In genomic region chr12:45214071-45214470, GRCh38 we compare ENCODE assay signal across 15 cellular contexts. TPM values are rescaled to one million over a fixed set of nuclear protein-coding genes. Genes with fewer than 3 reads are reported as not detected.
DNase-seq lines count a peak whose midpoint lies in the region; ATAC-seq, FAIRE-seq and TF ChIP-seq lines count a peak whose summit lies in the region.
"Had no signal": no experiment of that assay in that cellular context is flagged by ENCODE, and none has a peak within 500 bp of the region (broad histone marks: within the 10 kb centered on the region; RNA-seq: fewer than 3 reads in every experiment).

No MANE protein-coding gene starts in this region.

- no peaks in the 10 kb centered on the region; the same call in 1 of the 2 replicates for H3K9me2 ChIP-seq in PC-9 (ENCODE audit: insufficient read depth)

- H4K20me1 ChIP-seq in PC-9 (ENCODE audit: insufficient read depth) (no peaks in the 10 kb centered on the region), endothelial cell of umbilical vein (replicated peaks; ENCODE audit: control insufficient read depth, extremely low read depth, insufficient read depth, low read length) (peaks cover 3% of the 10 kb centered on the region)

- dilution Hi-C loops in endothelial cell of umbilical vein (cut with MboI; ENCODE audit: extremely low pct_ligation_motif_present, low sequenced_read_pairs), result no loop called here

- H3K27me3 Mint-ChIP-seq in activated CD8-positive, alpha-beta T cell treated with anti-CD3 and anti-CD28 coated beads, Interleukin-2, amount 10 ng/mL, durations not matched to agents 7 days and 5 days (ENCODE audit: low read depth), result no peaks in the 10 kb centered on the region
- no peaks in the 10 kb centered on the region for H3K27me3 Mint-ChIP-seq in activated CD8-positive, alpha-beta T cell treated with anti-CD3 and anti-CD28 coated beads for 36 hours
- no peaks in the 10 kb centered on the region for H3K27me3 Mint-ChIP-seq in type B pancreatic cell

- BruUV-seq in PC-9 (replicated peaks; lab: Mats Ljungman, UMichigan), result no TSS peak
- BruUV-seq in endothelial cell of umbilical vein (replicated peaks; lab: Mats Ljungman, UMichigan), result no TSS peak

- H3K9me3 ChIP-seq in PC-9 (ENCODE audit: insufficient read depth, low read depth), result no peaks in the 10 kb centered on the region
- no peaks in the 10 kb centered on the region for H3K9me3 ChIP-seq in endothelial cell of umbilical vein (replicated peaks; ENCODE audit: control insufficient read depth, insufficient read depth, low read length)
- H3K9me3 ChIP-seq: heart left ventricle, mucosa of descending colon, psoas muscle had no signal

- no peak for DNase-seq in activated CD8-positive, alpha-beta T cell treated with anti-CD3 and anti-CD28 coated beads, Interleukin-2, amount 10 ng/mL, durations not matched to agents 7 days and 5 days
- no peak for DNase-seq in activated CD8-positive, alpha-beta T cell treated with anti-CD3 and anti-CD28 coated beads for 36 hours
- no peak for DNase-seq in PC-9
- no peak for DNase-seq in endothelial cell of umbilical vein (ENCODE audit: low read depth, low spot score)
- DNase-seq in type B pancreatic cell (ENCODE audit: extremely low spot score, unreplicated experiment), result no peak
- DNase-seq in RKO (ENCODE audit: low spot score), result no peak
- DNase-seq: heart left ventricle, kidney, mucosa of descending colon, NCI-H2081 treated with DMSO at 0.1 percent for 48 hours, NCI-H748 treated with DMSO at 0.1 percent for 48 hours, psoas muscle, Right ventricle myocardium superior had no signal

- H3K27ac ChIP-seq in PC-9, result peak overlapping the region; percentile 93
- H3K27ac ChIP-seq in endothelial cell of umbilical vein (ENCODE audit: insufficient read depth, low read depth, low read length), result no peak overlapping the region

- no peaks in the 10 kb centered on the region for H3K36me3 Mint-ChIP-seq in activated CD8-positive, alpha-beta T cell treated with anti-CD3 and anti-CD28 coated beads, Interleukin-2, amount 10 ng/mL, durations not matched to agents 7 days and 5 days (ENCODE audit: low read depth)
- peaks cover 2% of the 10 kb centered on the region for H3K36me3 Mint-ChIP-seq in activated CD8-positive, alpha-beta T cell treated with anti-CD3 and anti-CD28 coated beads for 36 hours (ENCODE audit: low read depth)
- peaks cover 5% of the 10 kb centered on the region for H3K36me3 Mint-ChIP-seq in type B pancreatic cell

- TF ChIP-seq POLR2A in endothelial cell of umbilical vein (IDR thresholded peaks at IDR 0.05; ENCODE audit: low read depth, low read length), result no peak

- H3K9ac ChIP-seq in endothelial cell of umbilical vein (replicated peaks; ENCODE audit: extremely low read depth, insufficient read depth, low read length), result no peak overlapping the region

- FAIRE-seq in endothelial cell of umbilical vein (lab: Jason Lieb, UNC), result no peak
- FAIRE-seq: kidney had no signal

- POLR2A ChIA-PET in activated CD8-positive, alpha-beta T cell treated with anti-CD3 and anti-CD28 coated beads, Interleukin-2, amount 10 ng/mL, durations not matched to agents 7 days and 5 days (lab: Charles Lee), result interaction anchor here (0.7 to 1.9 kb wide), 2 partner anchors 8 to 20 kb away, joined by 3 to 7 read pairs; no protein-coding TSS in a partner anchor
- POLR2A ChIA-PET in activated CD8-positive, alpha-beta T cell treated with anti-CD3 and anti-CD28 coated beads for 36 hours (lab: Charles Lee), result interaction anchor here (0.7 to 1.8 kb wide), 2 partner anchors 15 to 19 kb away, joined by 3 to 6 read pairs; no protein-coding TSS in a partner anchor
- POLR2A ChIA-PET in PC-9 (lab: Charles Lee; ENCODE audit: unreplicated experiment), result no interaction called here
- POLR2A ChIA-PET in endothelial cell of umbilical vein (lab: Charles Lee), result no interaction called here

- H2AFZ ChIP-seq in PC-9 (no peak overlapping the region), endothelial cell of umbilical vein (ENCODE audit: low read depth, low read length) (no peak overlapping the region)

- peak overlapping the region; percentile 83 for H3K4me2 ChIP-seq in PC-9
- H3K4me2 ChIP-seq in endothelial cell of umbilical vein (ENCODE audit: insufficient read depth, low read length), result peak overlapping the region; percentile 78

- H3K27me3 ChIP-seq in PC-9 (ENCODE audit: insufficient read depth, low read depth), result no peaks in the 10 kb centered on the region
- no peaks in the 10 kb centered on the region for H3K27me3 ChIP-seq in endothelial cell of umbilical vein (ENCODE audit: control insufficient read depth in 2 of 2, insufficient read depth in 2 of 2, low read length in 2 of 2)
- H3K27me3 ChIP-seq: heart left ventricle had no signal

- TF ChIP-seq CTCF in activated CD8-positive, alpha-beta T cell treated with anti-CD3 and anti-CD28 coated beads for 36 hours (IDR thresholded peaks at IDR 0.05), result no peak
- TF ChIP-seq CTCF in PC-9 (conservative IDR thresholded peaks at IDR 0.05), result no peak
- TF ChIP-seq CTCF in endothelial cell of umbilical vein (IDR thresholded peaks at IDR 0.05; ENCODE audit: extremely low read depth in 1 of 2, insufficient read depth in 1 of 2, low read depth in 1 of 2, low read length in 2 of 2), result no peak
- TF ChIP-seq CTCF in type B pancreatic cell (conservative IDR thresholded peaks at IDR 0.05), result no peak

- H3K79me2 ChIP-seq in PC-9 (ENCODE audit: low read depth) (peaks cover 62% of the 10 kb centered on the region), endothelial cell of umbilical vein (ENCODE audit: control insufficient read depth, insufficient read depth, low read length) (peaks cover 30% of the 10 kb centered on the region)

- peaks cover 31% of the 10 kb centered on the region for H3K4me1 Mint-ChIP-seq in activated CD8-positive, alpha-beta T cell treated with anti-CD3 and anti-CD28 coated beads, Interleukin-2, amount 10 ng/mL, durations not matched to agents 7 days and 5 days (ENCODE audit: low read depth)
- H3K4me1 Mint-ChIP-seq in activated CD8-positive, alpha-beta T cell treated with anti-CD3 and anti-CD28 coated beads for 36 hours (ENCODE audit: low read depth), result peaks cover 22% of the 10 kb centered on the region
- peaks cover 20% of the 10 kb centered on the region for H3K4me1 Mint-ChIP-seq in type B pancreatic cell (ENCODE audit: unreplicated experiment)

- no peaks in the 10 kb centered on the region for H3K9me1 ChIP-seq in endothelial cell of umbilical vein (replicated peaks; ENCODE audit: control insufficient read depth, extremely low read depth, insufficient read depth, low read length)

- H3K9me3 Mint-ChIP-seq in activated CD8-positive, alpha-beta T cell treated with anti-CD3 and anti-CD28 coated beads, Interleukin-2, amount 10 ng/mL, durations not matched to agents 7 days and 5 days (ENCODE audit: insufficient read depth), result no peaks in the 10 kb centered on the region
- H3K9me3 Mint-ChIP-seq in activated CD8-positive, alpha-beta T cell treated with anti-CD3 and anti-CD28 coated beads for 36 hours, result no peaks in the 10 kb centered on the region
- peaks cover 4% of the 10 kb centered on the region for H3K9me3 Mint-ChIP-seq in type B pancreatic cell

- CTCF ChIA-PET in activated CD8-positive, alpha-beta T cell treated with anti-CD3 and anti-CD28 coated beads, Interleukin-2, amount 10 ng/mL, durations not matched to agents 7 days and 5 days (lab: Charles Lee), result interaction anchor here (0.7 to 2.1 kb wide), 5 partner anchors 10 to 549 kb away, joined by 3 to 14 read pairs (median 9); no protein-coding TSS in a partner anchor
- CTCF ChIA-PET in activated CD8-positive, alpha-beta T cell treated with anti-CD3 and anti-CD28 coated beads for 36 hours (lab: Charles Lee), result interaction anchor here (1.6 to 1.8 kb wide), 2 partner anchors 8 to 44 kb away, joined by 4 read pairs; no protein-coding TSS in a partner anchor
- CTCF ChIA-PET in PC-9 (lab: Charles Lee), result interaction anchor here (0.7 kb wide), 1 partner anchor 28 kb away, joined by 7 read pairs; no protein-coding TSS in a partner anchor
- CTCF ChIA-PET in endothelial cell of umbilical vein (lab: Charles Lee), result interaction anchor here (0.7 to 4.2 kb wide), 6 partner anchors 14 to 175 kb away, joined by 3 to 36 read pairs (median 6); no protein-coding TSS in a partner anchor

- H3K4me1 ChIP-seq in PC-9 (replicated peaks; ENCODE audit: insufficient read depth), result peaks cover 22% of the 10 kb centered on the region
- peaks cover 14% of the 10 kb centered on the region for H3K4me1 ChIP-seq in endothelial cell of umbilical vein (ENCODE audit: control insufficient read depth, extremely low read depth, insufficient read depth, low read length)

- no peaks in the 10 kb centered on the region for H3K36me3 ChIP-seq in PC-9 (ENCODE audit: low read depth)
- no peaks in the 10 kb centered on the region for H3K36me3 ChIP-seq in endothelial cell of umbilical vein (ENCODE audit: control insufficient read depth in 2 of 2, extremely low read depth in 1 of 2, insufficient read depth in 2 of 2, low read length in 2 of 2)
- H3K36me3 ChIP-seq: heart left ventricle had no signal

- intact Hi-C loops in activated CD8-positive, alpha-beta T cell treated with anti-CD3 and anti-CD28 coated beads for 36 hours (cut with micrococcal nuclease), result no loop called here
- intact Hi-C loops in PC-9 (cut with micrococcal nuclease; ENCODE audit: unreplicated experiment) (loop anchor here (2.0 kb wide), 1 partner anchor 43 kb away; no protein-coding TSS in a partner anchor), endothelial cell of umbilical vein (cut with micrococcal nuclease) (loop anchor here (2.0 kb wide), 2 partner anchors 43 to 165 kb away; no protein-coding TSS in a partner anchor)

- no peak overlapping the region for H3K27ac Mint-ChIP-seq in activated CD8-positive, alpha-beta T cell treated with anti-CD3 and anti-CD28 coated beads, Interleukin-2, amount 10 ng/mL, durations not matched to agents 7 days and 5 days
- H3K27ac Mint-ChIP-seq in activated CD8-positive, alpha-beta T cell treated with anti-CD3 and anti-CD28 coated beads for 36 hours, result no peak overlapping the region
- H3K27ac Mint-ChIP-seq in type B pancreatic cell, result no peak overlapping the region

- no peak for ATAC-seq in activated CD8-positive, alpha-beta T cell treated with anti-CD3 and anti-CD28 coated beads, Interleukin-2, amount 10 ng/mL, durations not matched to agents 7 days and 5 days
- no peak for ATAC-seq in activated CD8-positive, alpha-beta T cell treated with anti-CD3 and anti-CD28 coated beads for 36 hours
- ATAC-seq in HG03432 (IDR thresholded peaks at IDR 0.05; ENCODE audit: unreplicated experiment) (no peak), HG03108 (IDR thresholded peaks at IDR 0.05; ENCODE audit: unreplicated experiment) (no peak)
- ATAC-seq: heart left ventricle, mucosa of descending colon, psoas muscle had no signal

- H3K4me3 Mint-ChIP-seq in activated CD8-positive, alpha-beta T cell treated with anti-CD3 and anti-CD28 coated beads, Interleukin-2, amount 10 ng/mL, durations not matched to agents 7 days and 5 days, result peak overlapping the region; percentile 82
- H3K4me3 Mint-ChIP-seq in activated CD8-positive, alpha-beta T cell treated with anti-CD3 and anti-CD28 coated beads for 36 hours, result no peak overlapping the region
- peak overlapping the region; percentile 8 for H3K4me3 Mint-ChIP-seq in type B pancreatic cell

- H3K4me3 ChIP-seq in PC-9 (peak overlapping the region; percentile 86; the same call in 1 of the 2 replicates), endothelial cell of umbilical vein (replicated peaks in 1 of 3; ENCODE audit: insufficient read depth in 1 of 3, low read depth in 1 of 3, low read length in 3 of 3) (no peak overlapping the region)
- H3K4me3 ChIP-seq: mucosa of descending colon had no signal

- H3F3A ChIP-seq in PC-9 (ENCODE audit: insufficient read depth, low read depth), result peaks cover 30% of the 10 kb centered on the region

RNA-seq across cellular contexts. Expression of gene ANO6, which starts 1.8 kb away (rescaled TPM):
- 10 to 100 TPM; 23.3 to 24.5 TPM for total RNA-seq in activated CD8-positive, alpha-beta T cell treated with anti-CD3 and anti-CD28 coated beads, Interleukin-2, amount 10 ng/mL, durations not matched to agents 7 days and 5 days
- 10 to 100 TPM; 13.1 to 13.6 TPM for total RNA-seq in activated CD8-positive, alpha-beta T cell treated with anti-CD3 and anti-CD28 coated beads for 36 hours
- total RNA-seq in PC-9 (2021), result 46.1 and 51.4 TPM in 2 replicates
- 67.6 and 70.1 TPM in 2 replicates for total RNA-seq in endothelial cell of umbilical vein
- polyA plus RNA-seq in endothelial cell of umbilical vein, result 18.7 and 21.3 TPM in 2 replicates
- 22.5 and 24.0 TPM in 2 replicates for polyA plus RNA-seq in endothelial cell of umbilical vein (2011; cell fraction: cytosol; rRNA removed)
- 27.7 and 28.1 TPM in 2 replicates for polyA plus RNA-seq in endothelial cell of umbilical vein (2011; cell fraction: nucleus; rRNA removed)
- polyA plus RNA-seq in endothelial cell of umbilical vein (2012), result 53.7 and 65.5 TPM in 2 replicates
- 60.4 and 63.6 TPM in 2 replicates for polyA minus RNA-seq in endothelial cell of umbilical vein
- polyA minus RNA-seq in endothelial cell of umbilical vein (2011; cell fraction: cytosol; rRNA and poly(A)+ RNA removed), result 16.9 TPM
- polyA minus RNA-seq in endothelial cell of umbilical vein (2011; cell fraction: nucleus; rRNA and poly(A)+ RNA removed), result 60.5 and 81.8 TPM in 2 replicates
- total RNA-seq in type B pancreatic cell (ENCODE audit: low replicate concordance), result 35.0 and 38.1 TPM in 2 replicates

Comparison
In these comparisons a context has a peak if more than half of its experiments do, and no peak if none do; other contexts are left out.
1. POLR2A ChIA-PET loops: an anchor here in activated CD8-positive, alpha-beta T cell treated with anti-CD3 and anti-CD28 coated beads, Interleukin-2, amount 10 ng/mL, durations not matched to agents 7 days and 5 days (0.7 to 1.9 kb wide) and activated CD8-positive, alpha-beta T cell treated with anti-CD3 and anti-CD28 coated beads for 36 hours (0.7 to 1.8 kb wide); none called in PC-9 and endothelial cell of umbilical vein.